ENCODE assay signal across 1 cellular context in genomic region chr3:171842864-171843511, GRCh38.
TF ChIP-seq lines count a peak whose summit lies in the region.

TSS of gene TMEM212 (plus strand) at chr3:171843349. CDS start at chr3:171843384, 35 bp downstream.

TF ChIP-seq in HepG2, 621 proteins besides CTCF, POLR2A, EP300 and RAD21 (continued from another document):
- peak; percentile 67; the same call in 1 of the 2 replicates for TF ChIP-seq AHDC1 (CRISPR knock-in tag; IDR thresholded peaks at IDR 0.05; ENCODE audit: borderline replicate concordance)
- no peak for TF ChIP-seq ZNF20 (CRISPR knock-in tag; IDR thresholded peaks at IDR 0.05)
- no peak for TF ChIP-seq ZNF354B (CRISPR knock-in tag; IDR thresholded peaks at IDR 0.05)
- TF ChIP-seq ZBTB7B (CRISPR knock-in tag; IDR thresholded peaks at IDR 0.05): no peak
- TF ChIP-seq RELA (CRISPR knock-in tag; IDR thresholded peaks at IDR 0.05): no peak
- no peak for TF ChIP-seq SSRP1 (CRISPR knock-in tag; IDR thresholded peaks at IDR 0.05)
- no peak for TF ChIP-seq ZHX2 (IDR thresholded peaks at IDR 0.05; ENCODE audit: low read depth)
- no peak for TF ChIP-seq ZHX2 (CRISPR knock-in tag; IDR thresholded peaks at IDR 0.05; ENCODE audit: borderline replicate concordance)
- no peak for TF ChIP-seq HMG20B (CRISPR knock-in tag; conservative IDR thresholded peaks at IDR 0.05)
- TF ChIP-seq, protein P1, sequence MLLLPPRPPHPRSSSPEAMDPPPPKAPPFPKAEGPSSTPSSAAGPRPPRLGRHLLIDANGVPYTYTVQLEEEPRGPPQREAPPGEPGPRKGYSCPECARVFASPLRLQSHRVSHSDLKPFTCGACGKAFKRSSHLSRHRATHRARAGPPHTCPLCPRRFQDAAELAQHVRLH (CRISPR knock-in tag; IDR thresholded peaks at IDR 0.05; ENCODE audit: borderline replicate concordance, low read depth): no peak
- no peak for TF ChIP-seq ARID2 (CRISPR knock-in tag; IDR thresholded peaks at IDR 0.05; ENCODE audit: borderline replicate concordance)
- TF ChIP-seq FLYWCH1 (CRISPR knock-in tag; IDR thresholded peaks at IDR 0.05): no peak
- TF ChIP-seq BORCS8-MEF2B (CRISPR knock-in tag; IDR thresholded peaks at IDR 0.05): no peak
- no peak for TF ChIP-seq PAWR (CRISPR knock-in tag; IDR thresholded peaks at IDR 0.05; ENCODE audit: borderline replicate concordance)
- peak in 1 of 2 experiments; percentile 30; a peak in 1 of 4 replicates for TF ChIP-seq NR2F1 (CRISPR knock-in tag; IDR thresholded peaks at IDR 0.05)
